Comparison of ENCODE assay signal across 2 cellular contexts in the genomic region with DNA sequence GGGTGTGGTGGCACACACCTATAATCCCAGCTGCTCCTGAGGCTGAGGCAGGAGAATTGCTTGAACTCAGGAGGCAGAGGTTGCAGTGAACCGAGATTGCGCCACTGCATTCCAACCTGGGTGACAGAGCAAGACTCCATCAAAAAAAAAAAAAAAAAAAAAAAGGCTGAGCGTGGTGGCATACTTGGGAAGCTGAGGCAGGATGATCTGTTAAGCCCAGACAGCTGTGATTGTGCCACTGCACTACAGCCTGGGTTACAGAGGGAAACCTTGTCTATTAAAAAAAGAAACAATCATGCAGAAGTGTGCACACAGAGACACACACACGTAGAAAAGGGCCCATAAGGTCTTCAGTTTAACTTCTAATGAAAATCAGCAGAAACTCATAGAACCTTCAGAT.
TF ChIP-seq lines count a peak whose summit lies in the region.

No MANE protein-coding gene starts in this region.

TF ChIP-seq in SK-N-SH, 30 proteins besides CTCF, POLR2A, EP300 and RAD21 (continued from another document):
- TF ChIP-seq ZBTB33 (IDR thresholded peaks at IDR 0.05; ENCODE audit: borderline replicate concordance, low read depth) (no peak), FOXM1 (IDR thresholded peaks at IDR 0.05; ENCODE audit: low read depth) (no peak), SMC3 (IDR thresholded peaks at IDR 0.05; ENCODE audit: low read depth, low read length) (no peak), NRF1 (IDR thresholded peaks at IDR 0.05; ENCODE audit: low read depth, low read length) (no peak), GABPA (IDR thresholded peaks at IDR 0.05; ENCODE audit: low read depth) (no peak), TEAD4 (IDR thresholded peaks at IDR 0.05; ENCODE audit: borderline replicate concordance, insufficient read depth) (no peak), MXI1 (IDR thresholded peaks at IDR 0.05; ENCODE audit: low read depth, low read length) (no peak), USF2 (IDR thresholded peaks at IDR 0.05; ENCODE audit: borderline replicate concordance, low read depth, low read length) (no peak), FOXJ3 (CRISPR knock-in tag; IDR thresholded peaks at IDR 0.05) (no peak), IRF3 (IDR thresholded peaks at IDR 0.05; ENCODE audit: low read depth, low read length) (no peak), TCF12 (IDR thresholded peaks at IDR 0.05) (no peak), RFX5 (IDR thresholded peaks at IDR 0.05; ENCODE audit: low read length) (no peak)
- TF ChIP-seq, protein P1, sequence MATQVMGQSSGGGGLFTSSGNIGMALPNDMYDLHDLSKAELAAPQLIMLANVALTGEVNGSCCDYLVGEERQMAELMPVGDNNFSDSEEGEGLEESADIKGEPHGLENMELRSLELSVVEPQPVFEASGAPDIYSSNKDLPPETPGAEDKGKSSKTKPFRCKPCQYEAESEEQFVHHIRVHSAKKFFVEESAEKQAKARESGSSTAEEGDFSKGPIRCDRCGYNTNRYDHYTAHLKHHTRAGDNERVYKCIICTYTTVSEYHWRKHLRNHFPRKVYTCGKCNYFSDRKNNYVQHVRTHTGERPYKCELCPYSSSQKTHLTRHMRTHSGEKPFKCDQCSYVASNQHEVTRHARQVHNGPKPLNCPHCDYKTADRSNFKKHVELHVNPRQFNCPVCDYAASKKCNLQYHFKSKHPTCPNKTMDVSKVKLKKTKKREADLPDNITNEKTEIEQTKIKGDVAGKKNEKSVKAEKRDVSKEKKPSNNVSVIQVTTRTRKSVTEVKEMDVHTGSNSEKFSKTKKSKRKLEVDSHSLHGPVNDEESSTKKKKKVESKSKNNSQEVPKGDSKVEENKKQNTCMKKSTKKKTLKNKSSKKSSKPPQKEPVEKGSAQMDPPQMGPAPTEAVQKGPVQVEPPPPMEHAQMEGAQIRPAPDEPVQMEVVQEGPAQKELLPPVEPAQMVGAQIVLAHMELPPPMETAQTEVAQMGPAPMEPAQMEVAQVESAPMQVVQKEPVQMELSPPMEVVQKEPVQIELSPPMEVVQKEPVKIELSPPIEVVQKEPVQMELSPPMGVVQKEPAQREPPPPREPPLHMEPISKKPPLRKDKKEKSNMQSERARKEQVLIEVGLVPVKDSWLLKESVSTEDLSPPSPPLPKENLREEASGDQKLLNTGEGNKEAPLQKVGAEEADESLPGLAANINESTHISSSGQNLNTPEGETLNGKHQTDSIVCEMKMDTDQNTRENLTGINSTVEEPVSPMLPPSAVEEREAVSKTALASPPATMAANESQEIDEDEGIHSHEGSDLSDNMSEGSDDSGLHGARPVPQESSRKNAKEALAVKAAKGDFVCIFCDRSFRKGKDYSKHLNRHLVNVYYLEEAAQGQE (IDR thresholded peaks at IDR 0.05; ENCODE audit: low read depth, low read length) = no peak
- TF ChIP-seq, protein P2, sequence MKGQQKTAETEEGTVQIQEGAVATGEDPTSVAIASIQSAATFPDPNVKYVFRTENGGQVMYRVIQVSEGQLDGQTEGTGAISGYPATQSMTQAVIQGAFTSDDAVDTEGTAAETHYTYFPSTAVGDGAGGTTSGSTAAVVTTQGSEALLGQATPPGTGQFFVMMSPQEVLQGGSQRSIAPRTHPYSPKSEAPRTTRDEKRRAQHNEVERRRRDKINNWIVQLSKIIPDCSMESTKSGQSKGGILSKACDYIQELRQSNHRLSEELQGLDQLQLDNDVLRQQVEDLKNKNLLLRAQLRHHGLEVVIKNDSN (IDR thresholded peaks at IDR 0.05; ENCODE audit: borderline replicate concordance, low read depth) = no peak
- TF ChIP-seq, protein P3, sequence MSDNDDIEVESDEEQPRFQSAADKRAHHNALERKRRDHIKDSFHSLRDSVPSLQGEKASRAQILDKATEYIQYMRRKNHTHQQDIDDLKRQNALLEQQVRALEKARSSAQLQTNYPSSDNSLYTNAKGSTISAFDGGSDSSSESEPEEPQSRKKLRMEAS (IDR thresholded peaks at IDR 0.05; ENCODE audit: low read depth) = no peak

TF ChIP-seq in SK-N-SH treated with all-trans-retinoic acid at 6 μM for 48 hours, 23 proteins besides CTCF, POLR2A, EP300 and RAD21 (continued from another document):
- TF ChIP-seq TSHZ2 (CRISPR knock-in tag; IDR thresholded peaks at IDR 0.05) = no peak
- TF ChIP-seq ESRRG (CRISPR knock-in tag; IDR thresholded peaks at IDR 0.05) = no peak
- TF ChIP-seq TCF4 (CRISPR knock-in tag; IDR thresholded peaks at IDR 0.05; ENCODE audit: borderline replicate concordance) = no peak
- TF ChIP-seq, protein P4, sequence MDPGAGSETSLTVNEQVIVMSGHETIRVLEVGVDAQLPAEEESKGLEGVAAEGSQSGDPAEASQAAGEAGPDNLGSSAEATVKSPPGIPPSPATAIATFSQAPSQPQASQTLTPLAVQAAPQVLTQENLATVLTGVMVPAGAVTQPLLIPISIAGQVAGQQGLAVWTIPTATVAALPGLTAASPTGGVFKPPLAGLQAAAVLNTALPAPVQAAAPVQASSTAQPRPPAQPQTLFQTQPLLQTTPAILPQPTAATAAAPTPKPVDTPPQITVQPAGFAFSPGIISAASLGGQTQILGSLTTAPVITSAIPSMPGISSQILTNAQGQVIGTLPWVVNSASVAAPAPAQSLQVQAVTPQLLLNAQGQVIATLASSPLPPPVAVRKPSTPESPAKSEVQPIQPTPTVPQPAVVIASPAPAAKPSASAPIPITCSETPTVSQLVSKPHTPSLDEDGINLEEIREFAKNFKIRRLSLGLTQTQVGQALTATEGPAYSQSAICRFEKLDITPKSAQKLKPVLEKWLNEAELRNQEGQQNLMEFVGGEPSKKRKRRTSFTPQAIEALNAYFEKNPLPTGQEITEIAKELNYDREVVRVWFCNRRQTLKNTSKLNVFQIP (CRISPR knock-in tag; IDR thresholded peaks at IDR 0.05; ENCODE audit: borderline replicate concordance, low read depth) = no peak
- TF ChIP-seq RARB (CRISPR knock-in tag; IDR thresholded peaks at IDR 0.05) = no peak
